Comparison of ENCODE assay signal across 8 cellular contexts in genomic region chr19:50325310-50326100, GRCh38. TPM values are rescaled to one million over a fixed set of nuclear protein-coding genes. Genes with fewer than 3 reads are reported as not detected.
DNase-seq lines count a peak whose midpoint lies in the region; ATAC-seq and TF ChIP-seq lines count a peak whose summit lies in the region.

No MANE protein-coding gene starts in this region.

- peaks cover 2% of the 10 kb centered on the region for H3K4me1 ChIP-seq in mesodermal cell (ENCODE audit: control insufficient read depth, insufficient read depth, low read length, poor library complexity, severe bottlenecking)

- intact Hi-C loops in dorsolateral prefrontal cortex (cut with DNase I) = loop anchor here (2.0 to 10.0 kb wide), 5 partner anchors 73 to 398 kb away; partner anchors contain the start of genes ATF5 (in 1 of the 2), MYH14 (in 1 of the 2) and NUP62 (in 1 of the 2)

- H3K36me3 ChIP-seq in mesodermal cell (ENCODE audit: control insufficient read depth, insufficient read depth, low read length) = no peaks in the 10 kb centered on the region

- H3K27me3 ChIP-seq in dorsolateral prefrontal cortex = no peaks in the 10 kb centered on the region

- 14 to 23% methylated on average over 39 to 40 of the region's 48 CpGs for WGBS in mesodermal cell (ENCODE audit: insufficient coverage in 2 of 2), 2 experiments

- H3K27ac ChIP-seq in dorsolateral prefrontal cortex = peak overlapping the region in 53 of 59 donors; percentile 34 to 90 (median 75)
- no peak overlapping the region for H3K27ac ChIP-seq in mesodermal cell (ENCODE audit: low read depth, low read length, severe bottlenecking)

- H3K4me3 ChIP-seq in dorsolateral prefrontal cortex = peak overlapping the region; percentile 18 to 71 (median 49)
- peak overlapping the region; percentile 8 for H3K4me3 ChIP-seq in mesodermal cell (ENCODE audit: extremely low read depth, insufficient read depth, low read length, poor library complexity, severe bottlenecking)

- peak; percentile 61 for DNase-seq in ACHN
- peak; percentile 56 for DNase-seq in H4 (ENCODE audit: low spot score)
- peak; percentile 64 to 74 for DNase-seq in NCI-H524 (lab: John Stamatoyannopoulos, UW)
- peak; percentile 66 for DNase-seq in activated CD4-positive, alpha-beta T cell treated with anti-CD3 and anti-CD28 coated beads, Interleukin-2, amount 50 U/mL, for 1 hour
- DNase-seq in dorsolateral prefrontal cortex = peak; percentile 57 to 89 (median 72)
- peak; percentile 60 to 69 for DNase-seq in stimulated activated CD8-positive, alpha-beta memory T cell treated with anti-CD3 and anti-CD28 coated beads, Interleukin-7, amount 100 ng/mL, for 48 hours (ENCODE audit: extremely low read depth in 1 of 2, low read depth in 1 of 2)

- in situ Hi-C loops in ACHN (cut with HindIII; ENCODE audit: low pct_ligation_motif_present, low pct_unique_long_range_greater_than_20kb, low sequenced_read_pairs) = no loop called here

- no peak for ATAC-seq in GM18868 (IDR thresholded peaks at IDR 0.05; ENCODE audit: unreplicated experiment)

- TF ChIP-seq CTCF in dorsolateral prefrontal cortex (IDR thresholded peaks at IDR 0.05 in 54 of 56, conservative IDR thresholded peaks at IDR 0.05 in 2 of 56; ENCODE audit: low read depth in 1 of 56, partially characterized antibody in 56 of 56) = peak in 21 of 56 donors; percentile 11 to 56 (median 26)

- peaks cover 7% of the 10 kb centered on the region for H3K9me3 ChIP-seq in mesodermal cell (ENCODE audit: control insufficient read depth, low read length)

RNA-seq across cellular contexts. Expression of gene KCNC3, which starts 3.7 kb away (rescaled TPM):
- 0.06 and 0.47 TPM in 2 replicates for total RNA-seq in H4 (2014; rRNA removed; shearing (Covaris generic))
- total RNA-seq in dorsolateral prefrontal cortex = 10 to 100 TPM; 15.1 to 99.8 (median 56.4) TPM
- polyA plus RNA-seq in mesodermal cell (2013, experiment 1 of 2) = 4.1 TPM
- 2.7 TPM for polyA plus RNA-seq in mesodermal cell (2013, experiment 2 of 2)

RNA-seq across cellular contexts. Expression of gene NAPSA, which starts 39.9 kb away (rescaled TPM):
- 0.99 TPM in 1 of 2 replicates, not detected in the other for total RNA-seq in H4 (2014; rRNA removed; shearing (Covaris generic))
- 1 to 10 TPM in 101 of 120 experiments, under 1 TPM in 19; 0.28 to 5.4 (median 1.8) TPM for total RNA-seq in dorsolateral prefrontal cortex
- 0.37 TPM for polyA plus RNA-seq in mesodermal cell (2013, experiment 1 of 2)
- 0.46 TPM for polyA plus RNA-seq in mesodermal cell (2013, experiment 2 of 2)

RNA-seq across cellular contexts. Expression of gene NR1H2, which starts 50.8 kb away (rescaled TPM):
- total RNA-seq in H4 (2014; rRNA removed; shearing (Covaris generic)) = 79.5 and 104 TPM in 2 replicates
- 10 to 100 TPM; 47.4 to 83.8 (median 64.3) TPM for total RNA-seq in dorsolateral prefrontal cortex
- 26.9 TPM for polyA plus RNA-seq in mesodermal cell (2013, experiment 1 of 2)
- polyA plus RNA-seq in mesodermal cell (2013, experiment 2 of 2) = 21.0 TPM

RNA-seq across cellular contexts. Expression of gene POLD1, which starts 58.6 kb away (rescaled TPM):
- 45.8 and 58.6 TPM in 2 replicates for total RNA-seq in H4 (2014; rRNA removed; shearing (Covaris generic))
- total RNA-seq in dorsolateral prefrontal cortex = 10 to 100 TPM in 85 of 120 experiments, 1 to 10 TPM in 35; 4.5 to 21.9 (median 12.2) TPM
- 55.9 TPM for polyA plus RNA-seq in mesodermal cell (2013, experiment 1 of 2)
- polyA plus RNA-seq in mesodermal cell (2013, experiment 2 of 2) = 43.8 TPM

Comparison
In these comparisons a context has a peak if more than half of its experiments do, and no peak if none do; other contexts are left out.
1. RNA of gene KCNC3, which starts 3.7 kb away (total RNA-seq): 15.1 to 99.8 TPM in dorsolateral prefrontal cortex; 0.06 to 0.47 TPM in H4; every median in the first group is over 10 times any median in the second.
2. Peak in every context shown above with its lines, with median percentiles within 50 percentile points of each other: DNase-seq.